In the genomic region with DNA sequence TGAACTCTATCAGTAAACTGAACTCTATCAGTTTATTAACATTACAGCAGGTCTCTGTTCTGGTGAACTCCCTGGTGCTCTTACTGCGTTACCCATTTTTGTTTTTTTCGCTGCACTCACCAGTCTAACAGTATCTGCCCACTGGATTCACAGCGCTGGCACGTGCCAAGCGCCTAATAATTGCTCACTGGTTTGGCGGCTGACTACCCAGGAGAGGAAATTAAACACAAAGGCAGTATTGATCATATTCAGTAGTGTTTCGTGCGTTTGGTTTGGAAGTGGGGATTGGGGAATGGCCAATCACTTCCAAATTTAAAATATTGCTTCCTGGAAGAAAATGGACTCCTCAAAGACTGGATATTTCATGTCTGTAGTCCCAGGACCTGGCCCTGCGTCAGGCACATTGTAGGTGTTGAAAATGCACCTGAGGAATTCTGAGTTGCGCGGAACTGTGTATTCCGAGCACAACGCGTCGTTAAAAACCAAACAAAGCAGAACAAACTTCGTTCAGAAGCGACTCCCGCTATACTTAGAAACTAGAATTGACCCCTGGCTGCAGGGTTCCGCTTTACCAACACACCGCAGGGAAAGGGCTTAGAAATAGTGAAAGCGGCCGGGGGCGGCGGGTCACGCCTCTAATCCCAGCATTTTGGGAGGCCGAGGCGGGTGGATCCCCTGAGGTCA, we compare ENCODE assay signal across 8 cellular contexts. TPM values are rescaled to one million over a fixed set of nuclear protein-coding genes. Genes with fewer than 3 reads are reported as not detected.
DNase-seq lines count a peak whose midpoint lies in the region; ATAC-seq, FAIRE-seq and TF ChIP-seq lines count a peak whose summit lies in the region.

No MANE protein-coding gene starts in this region.

- H3K9me3 ChIP-seq in SK-N-SH (no peaks in the 10 kb centered on the region), GM12878 (replicated peaks; ENCODE audit: control insufficient read depth, insufficient read depth, low read length) (no peaks in the 10 kb centered on the region), iPS-18c (ENCODE audit: control insufficient read depth, insufficient read depth, low read length) (no peaks in the 10 kb centered on the region), skeletal muscle satellite cell (replicated peaks; ENCODE audit: low read length) (no peaks in the 10 kb centered on the region)

- peak; percentile 12 for DNase-seq in COR-L47 (lab: John Stamatoyannopoulos, UW)
- DNase-seq in HK-2 (ENCODE audit: unreplicated experiment), result peak; percentile 39
- DNase-seq in SK-N-SH, result no peak
- no peak for DNase-seq in GM12878 (ENCODE audit: low read depth, low spot score)
- DNase-seq in hepatic stellate cell (ENCODE audit: low spot score), result no peak

- H4K20me1 ChIP-seq in SK-N-SH (ENCODE audit: insufficient read depth) (peaks cover 36% of the 10 kb centered on the region), GM12878 (ENCODE audit: control insufficient read depth, insufficient read depth) (peaks cover 5% of the 10 kb centered on the region; the same call in 1 of the 2 replicates)

- H3K4me2 ChIP-seq in SK-N-SH, result peak overlapping the region; percentile 91
- peak overlapping the region; percentile 92 for H3K4me2 ChIP-seq in GM12878 (ENCODE audit: control insufficient read depth, insufficient read depth)
- H3K4me2 ChIP-seq in skeletal muscle satellite cell (ENCODE audit: low read length), result peak overlapping the region; percentile 94

- 14% methylated on average over 24 of the region's 27 CpGs for WGBS in SK-N-SH (ENCODE audit: low lambda C conversion rate)
- under 1% methylated on average over 27 of the region's 27 CpGs for WGBS in GM12878 (ENCODE audit: insufficient coverage, insufficient replicate concordance, low lambda C conversion rate, missing lambda C conversion rate)

- RAD21 ChIA-PET in GM12878 (lab: Charles Lee; ENCODE audit: unreplicated experiment), result interaction anchor here (0.8 to 1.6 kb wide), 8 partner anchors 14 to 318 kb away, joined by 3 to 4 read pairs (median 3); a partner anchor contains a TSS

- peak overlapping the region; percentile 54 to 74 for H3K4me3 ChIP-seq in SK-N-SH (ENCODE audit: low read depth in 2 of 2, low read length in 1 of 2)
- peak overlapping the region; percentile 85 for H3K4me3 ChIP-seq in GM12878
- H3K4me3 ChIP-seq in iPS-18c (ENCODE audit: insufficient read depth, low read depth, low read length), result peak overlapping the region; percentile 59
- peak overlapping the region; percentile 95 for H3K4me3 ChIP-seq in skeletal muscle satellite cell (ENCODE audit: low read length)

- H3K9me2 ChIP-seq in SK-N-SH, result no peaks in the 10 kb centered on the region

- H3K36me3 ChIP-seq in SK-N-SH (replicated peaks in 1 of 2; ENCODE audit: control insufficient read depth in 1 of 2, insufficient read depth in 2 of 2, low read length in 1 of 2) (peaks cover 25 to 33% of the 10 kb centered on the region in 2 experiments), GM12878 (ENCODE audit: control insufficient read depth in 2 of 2, insufficient read depth in 2 of 2, low read length in 1 of 2) (peaks cover 7 to 9% of the 10 kb centered on the region in 2 experiments; a peak in 3 of 4 replicates), skeletal muscle satellite cell (ENCODE audit: insufficient read depth, low read length) (peaks cover 38% of the 10 kb centered on the region)

- CTCF ChIA-PET in SK-N-SH (lab: Yijun Ruan, JAX) (interaction anchor here (1.2 to 1.3 kb wide), 2 partner anchors 16 to 700 kb away, joined by 3 to 4 read pairs; no protein-coding TSS in a partner anchor), GM12878 (lab: Yijun Ruan, JAX) (interaction anchor here (0.9 to 2.3 kb wide), 5 partner anchors 10 to 147 kb away, joined by 3 to 14 read pairs (median 3); a partner anchor contains a TSS)

- TF ChIP-seq EP300 in SK-N-SH (IDR thresholded peaks at IDR 0.05; ENCODE audit: borderline replicate concordance in 1 of 2, low read depth in 1 of 2, low read length in 1 of 2) (no peak), GM12878 (IDR thresholded peaks at IDR 0.05; ENCODE audit: borderline replicate concordance in 1 of 2, control insufficient read depth in 1 of 2, low read depth in 2 of 2, low read length in 2 of 2) (no peak)

- H3K27me3 ChIP-seq in SK-N-SH (ENCODE audit: insufficient read depth) (peaks cover 28% of the 10 kb centered on the region; the same call in 1 of the 2 replicates), GM12878 (replicated peaks in 1 of 2; ENCODE audit: control insufficient read depth in 2 of 2, insufficient read depth in 2 of 2, low read length in 1 of 2) (peaks cover 0 to 5% of the 10 kb centered on the region in 2 experiments; a peak in 1 of 4 replicates), skeletal muscle satellite cell (ENCODE audit: control insufficient read depth, insufficient read depth, low read length) (no peaks in the 10 kb centered on the region)

- TF ChIP-seq POLR2A in GM12878 (IDR thresholded peaks at IDR 0.05; ENCODE audit: low read depth, low read length), result peak; percentile 23; the same call in 1 of the 2 replicates

- POLR2A ChIA-PET in SK-N-SH (lab: Yijun Ruan, JAX) (interaction anchor here (1.1 kb wide), 1 partner anchor 1138 kb away, joined by 3 read pairs; no protein-coding TSS in a partner anchor), GM12878 (lab: Charles Lee) (interaction anchor here (0.7 to 2.0 kb wide), 3 partner anchors 51 to 300 kb away, joined by 3 to 6 read pairs (median 5); a partner anchor contains a TSS)

- FAIRE-seq in GM12878 (lab: Jason Lieb, UNC), result no peak

- BruUV-seq in GM12878 (replicated peaks; lab: Mats Ljungman, UMichigan), result no TSS peak

- in situ Hi-C loops in GM12878 (cut with MboI), result no loop called here

- peak overlapping the region; percentile 77 for H3K9ac ChIP-seq in SK-N-SH
- H3K9ac ChIP-seq in GM12878 (ENCODE audit: control insufficient read depth, insufficient read depth, low read length), result peak overlapping the region; percentile 97
- peak overlapping the region; percentile 93 for H3K9ac ChIP-seq in skeletal muscle satellite cell (ENCODE audit: low read depth, low read length)

- H2AFZ ChIP-seq in SK-N-SH (ENCODE audit: low read depth) (peak overlapping the region; percentile 96), GM12878 (ENCODE audit: control insufficient read depth, low read depth, low read length) (peak overlapping the region; percentile 70)

- TF ChIP-seq RAD21 in SK-N-SH (IDR thresholded peaks at IDR 0.05; ENCODE audit: low read length) (no peak), GM12878 (IDR thresholded peaks at IDR 0.05; ENCODE audit: insufficient read depth, low read depth, low read length) (no peak)

- intact Hi-C loops in GM12878 (cut with micrococcal nuclease; ENCODE audit: unreplicated experiment), result loop anchor here (1.0 to 5.0 kb wide), 3 partner anchors 15 to 301 kb away; a partner anchor contains a TSS

- ATAC-seq in GM19463 (IDR thresholded peaks at IDR 0.05; ENCODE audit: unreplicated experiment) (peak; percentile 20), GM12878 (peak; percentile 52)

- SMC1A ChIA-PET in GM12878 (lab: Charles Lee; ENCODE audit: uncharacterized antibody, unreplicated experiment), result interaction anchor here (0.6 to 2.3 kb wide), 5 partner anchors 11 to 283 kb away, joined by 3 to 5 read pairs (median 3); no protein-coding TSS in a partner anchor

- H3K4me1 ChIP-seq in SK-N-SH (ENCODE audit: control insufficient read depth in 1 of 2, insufficient read depth in 2 of 2, low read depth in 1 of 2, low read length in 1 of 2), result peaks cover 13 to 21% of the 10 kb centered on the region in 2 experiments; a peak in 3 of 4 replicates
- H3K4me1 ChIP-seq in GM12878 (ENCODE audit: control insufficient read depth, insufficient read depth, low read length), result peaks cover 6% of the 10 kb centered on the region; the same call in 1 of the 2 replicates
- peaks cover 32% of the 10 kb centered on the region for H3K4me1 ChIP-seq in skeletal muscle satellite cell (ENCODE audit: control insufficient read depth, insufficient read depth, low read length)

- peaks cover 33% of the 10 kb centered on the region for H3K79me2 ChIP-seq in SK-N-SH (ENCODE audit: insufficient read depth)
- peaks cover 26% of the 10 kb centered on the region for H3K79me2 ChIP-seq in GM12878 (ENCODE audit: control insufficient read depth, insufficient read depth, low read length)

- peaks cover 38% of the 10 kb centered on the region for H3F3A ChIP-seq in SK-N-SH (replicated peaks; ENCODE audit: insufficient read depth)

- TF ChIP-seq CTCF in SK-N-SH (IDR thresholded peaks at IDR 0.05) (no peak), GM12878 (IDR thresholded peaks at IDR 0.05 in 2 of 3, conservative IDR thresholded peaks at IDR 0.05 in 1 of 3; ENCODE audit: control insufficient read depth in 2 of 3, extremely low read depth in 1 of 3, insufficient read depth in 1 of 3, low read depth in 3 of 3, low read length in 3 of 3) (no peak)

- H3K27ac ChIP-seq in SK-N-SH (ENCODE audit: low read depth in 2 of 2, low read length in 1 of 2) (peak overlapping the region in 1 of 2 experiments; percentile 48; a peak in 2 of 4 replicates), GM12878 (ENCODE audit: control insufficient read depth, insufficient read depth) (peak overlapping the region; percentile 96)

RNA-seq across cellular contexts. Expression of a gene that starts 1.1 kb away (rescaled TPM):
- 5,258 and 5,462 TPM in 2 replicates for polyA plus RNA-seq in SK-N-SH (2012; rRNA removed)
- 5,646 and 5,854 TPM in 2 replicates for polyA plus RNA-seq in SK-N-SH (2012; cell fraction: cytosol; rRNA removed)
- polyA plus RNA-seq in SK-N-SH (2012; cell fraction: nucleus; rRNA removed), result 941 and 1,201 TPM in 2 replicates
- 143 and 167 TPM in 2 replicates for total RNA-seq in GM12878 (2013; cell fraction: nucleolus; rRNA removed)
- total RNA-seq in GM12878 (2014; rRNA removed), result 2,747 and 2,993 TPM in 2 replicates
- 2,703 and 2,713 TPM in 2 replicates for total RNA-seq in GM12878 (2014; rRNA removed; fragmentation: Illumina TruSeq; extraction: Trizol)
- 1,613 and 1,701 TPM in 2 replicates for total RNA-seq in GM12878 (2021)
- 9,977 TPM for polyA plus RNA-seq in GM12878 (2011; ENCODE audit: low read depth)
- 2,437 and 2,746 TPM in 2 replicates for polyA plus RNA-seq in GM12878 (2011; rRNA removed)
- polyA plus RNA-seq in GM12878 (2011; cell fraction: cytosol; rRNA removed), result 4,228 and 4,382 TPM in 2 replicates
- polyA plus RNA-seq in GM12878 (2011; cell fraction: nucleus; rRNA removed), result 858 and 889 TPM in 2 replicates
- 5,102 and 5,170 TPM in 2 replicates for polyA plus RNA-seq in GM12878 (2012)
- 1,209 and 1,555 TPM in 2 replicates for polyA plus RNA-seq in GM12878 (2014; fragmentation: Illumina TruSeq; extraction: Trizol)
- 1,000 to 10,000 TPM; 2,955 to 3,077 TPM for polyA plus RNA-seq in GM12878 (2014; fragmentation: Nextera tagmentation; extraction: Ambion mirVana)
- 3,381 and 3,739 TPM in 2 replicates for polyA plus RNA-seq in GM12878 (2014; rRNA removed)
- polyA plus RNA-seq in GM12878 (2016; fragmentation: Nextera tagmentation; extraction: Ambion mirVana), result 1,000 to 10,000 TPM; 1,013 to 1,054 TPM
- 2,493 and 2,865 TPM in 2 replicates for polyA minus RNA-seq in GM12878 (2011; rRNA and poly(A)+ RNA removed)
- polyA minus RNA-seq in GM12878 (2011; cell fraction: cytosol; rRNA and poly(A)+ RNA removed), result 513 and 522 TPM in 2 replicates
- polyA minus RNA-seq in GM12878 (2011; cell fraction: nucleus; rRNA and poly(A)+ RNA removed), result 216 and 336 TPM in 2 replicates
- 921 and 994 TPM in 2 replicates for total RNA-seq in skeletal muscle satellite cell (2012; rRNA removed)

RNA-seq across cellular contexts. Expression of a gene that starts 14.9 kb away (rescaled TPM):
- polyA plus RNA-seq in SK-N-SH (2012; rRNA removed), result 1.2 and 1.5 TPM in 2 replicates
- 1.3 and 2.0 TPM in 2 replicates for polyA plus RNA-seq in SK-N-SH (2012; cell fraction: cytosol; rRNA removed)
- 0.65 and 2.1 TPM in 2 replicates for polyA plus RNA-seq in SK-N-SH (2012; cell fraction: nucleus; rRNA removed)
- total RNA-seq in GM12878 (2013; cell fraction: nucleolus; rRNA removed), result 7.1 and 7.3 TPM in 2 replicates
- total RNA-seq in GM12878 (2014; rRNA removed), result 7.2 and 11.4 TPM in 2 replicates
- total RNA-seq in GM12878 (2014; rRNA removed; fragmentation: Illumina TruSeq; extraction: Trizol), result 8.4 and 8.5 TPM in 2 replicates
- 7.0 and 7.8 TPM in 2 replicates for total RNA-seq in GM12878 (2021)
- polyA plus RNA-seq in GM12878 (2011; ENCODE audit: low read depth), result 3.5 TPM
- 3.6 and 5.3 TPM in 2 replicates for polyA plus RNA-seq in GM12878 (2011; rRNA removed)
- polyA plus RNA-seq in GM12878 (2011; cell fraction: cytosol; rRNA removed), result 1.4 and 1.7 TPM in 2 replicates
- polyA plus RNA-seq in GM12878 (2011; cell fraction: nucleus; rRNA removed), result 2.3 and 3.1 TPM in 2 replicates
- polyA plus RNA-seq in GM12878 (2012), result 4.6 and 5.4 TPM in 2 replicates
- 9.7 and 13.0 TPM in 2 replicates for polyA plus RNA-seq in GM12878 (2014; fragmentation: Illumina TruSeq; extraction: Trizol)
- 1 to 10 TPM; 3.5 to 6.3 TPM for polyA plus RNA-seq in GM12878 (2014; fragmentation: Nextera tagmentation; extraction: Ambion mirVana)
- polyA plus RNA-seq in GM12878 (2014; rRNA removed), result 5.3 and 6.6 TPM in 2 replicates
- 10 to 100 TPM in 1 of 2 experiments, 1 to 10 TPM in 1; 8.5 to 11.8 TPM for polyA plus RNA-seq in GM12878 (2016; fragmentation: Nextera tagmentation; extraction: Ambion mirVana)
- 2.8 and 3.3 TPM in 2 replicates for polyA minus RNA-seq in GM12878 (2011; rRNA and poly(A)+ RNA removed)
- polyA minus RNA-seq in GM12878 (2011; cell fraction: cytosol; rRNA and poly(A)+ RNA removed), result 0.52 and 0.67 TPM in 2 replicates
- 0.67 and 0.73 TPM in 2 replicates for polyA minus RNA-seq in GM12878 (2011; cell fraction: nucleus; rRNA and poly(A)+ RNA removed)
- total RNA-seq in skeletal muscle satellite cell (2012; rRNA removed), result 7.9 and 8.1 TPM in 2 replicates

RNA-seq across cellular contexts. Expression of a gene that starts 55.6 kb away (rescaled TPM):
- polyA plus RNA-seq in SK-N-SH (2012; rRNA removed), result not detected in 2 replicates
- polyA plus RNA-seq in SK-N-SH (2012; cell fraction: cytosol; rRNA removed), result not detected in 2 replicates
- not detected in 2 replicates for polyA plus RNA-seq in SK-N-SH (2012; cell fraction: nucleus; rRNA removed)
- total RNA-seq in GM12878 (2013; cell fraction: nucleolus; rRNA removed), result 25.5 and 28.5 TPM in 2 replicates
- total RNA-seq in GM12878 (2014; rRNA removed), result 21.3 and 26.3 TPM in 2 replicates
- total RNA-seq in GM12878 (2014; rRNA removed; fragmentation: Illumina TruSeq; extraction: Trizol), result 22.9 and 23.9 TPM in 2 replicates
- total RNA-seq in GM12878 (2021), result 13.8 and 15.1 TPM in 2 replicates
- polyA plus RNA-seq in GM12878 (2011; ENCODE audit: low read depth), result 39.3 TPM
- 18.2 and 21.5 TPM in 2 replicates for polyA plus RNA-seq in GM12878 (2011; rRNA removed)
- 11.2 and 15.0 TPM in 2 replicates for polyA plus RNA-seq in GM12878 (2011; cell fraction: cytosol; rRNA removed)
- 10.7 and 12.0 TPM in 2 replicates for polyA plus RNA-seq in GM12878 (2011; cell fraction: nucleus; rRNA removed)
- 22.9 and 23.5 TPM in 2 replicates for polyA plus RNA-seq in GM12878 (2012)
- 30.1 and 41.7 TPM in 2 replicates for polyA plus RNA-seq in GM12878 (2014; fragmentation: Illumina TruSeq; extraction: Trizol)
- polyA plus RNA-seq in GM12878 (2014; fragmentation: Nextera tagmentation; extraction: Ambion mirVana), result 10 to 100 TPM; 26.4 to 27.3 TPM
- polyA plus RNA-seq in GM12878 (2014; rRNA removed), result 14.4 and 24.4 TPM in 2 replicates
- 10 to 100 TPM; 18.2 to 19.4 TPM for polyA plus RNA-seq in GM12878 (2016; fragmentation: Nextera tagmentation; extraction: Ambion mirVana)
- polyA minus RNA-seq in GM12878 (2011; rRNA and poly(A)+ RNA removed), result 10.9 and 13.4 TPM in 2 replicates
- polyA minus RNA-seq in GM12878 (2011; cell fraction: cytosol; rRNA and poly(A)+ RNA removed), result 3.6 and 3.7 TPM in 2 replicates
- polyA minus RNA-seq in GM12878 (2011; cell fraction: nucleus; rRNA and poly(A)+ RNA removed), result 3.1 and 3.7 TPM in 2 replicates
- not detected in 2 replicates for total RNA-seq in skeletal muscle satellite cell (2012; rRNA removed)

Comparison
In these comparisons a context has a peak if more than half of its experiments do, and no peak if none do; other contexts are left out.
1. DNase-seq: peak in COR-L47 (single experiment) and HK-2 (single experiment); none in SK-N-SH (single experiment), GM12878 (single experiment) and hepatic stellate cell (single experiment).
2. RNA of a gene that starts 55.6 kb away (polyA plus RNA-seq): 10.7 to 41.7 TPM in GM12878; not detected in SK-N-SH; every median in the first group is over 10 times any median in the second.
3. Peak in every context shown above with its lines, with median percentiles within 50 percentile points of each other: H3K4me2 ChIP-seq, H3K4me3 ChIP-seq and H3K9ac ChIP-seq.